ENCODE assay signal across 8 cellular contexts in the genomic region with DNA sequence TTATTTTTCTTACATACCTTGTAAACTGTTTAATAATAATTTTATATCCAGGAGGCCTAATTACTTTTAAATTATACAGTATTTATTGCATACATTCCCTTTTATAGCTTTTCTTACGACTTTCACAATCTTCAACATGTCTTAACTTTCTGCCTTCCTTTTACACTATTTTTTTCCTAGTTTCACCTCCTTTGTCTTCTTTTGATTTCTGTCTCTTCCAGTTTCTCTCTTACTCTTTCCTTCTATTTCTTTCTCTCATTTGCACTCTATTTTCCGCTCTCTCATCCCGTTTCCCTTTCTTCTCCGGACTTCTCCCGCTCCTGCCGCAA. TPM values are rescaled to one million over a fixed set of nuclear protein-coding genes. Genes with fewer than 3 reads are reported as not detected.
DNase-seq lines count a peak whose midpoint lies in the region; ATAC-seq and TF ChIP-seq lines count a peak whose summit lies in the region.

No MANE protein-coding gene starts in this region.

- H3K4me3 Mint-ChIP-seq in activated CD8-positive, alpha-beta T cell treated with anti-CD3 and anti-CD28 coated beads, Interleukin-2, amount 10 ng/mL, durations not matched to agents 7 days and 5 days: peak overlapping the region; percentile 71

- H3K27me3 ChIP-seq in heart right ventricle (no peaks in the 10 kb centered on the region), psoas muscle (ENCODE audit: insufficient read depth in 3 of 3, low read length in 2 of 3) (no peaks in the 10 kb centered on the region)

- H3K9me3 ChIP-seq in heart right ventricle (no peaks in the 10 kb centered on the region), psoas muscle (no peaks in the 10 kb centered on the region)

- H3K27ac ChIP-seq in heart right ventricle (peak overlapping the region in 7 of 10 donors; percentile 57 to 88 (median 65)), psoas muscle (peak overlapping the region; percentile 42)

- peaks cover 0 to 43% (median 6%) of the 10 kb centered on the region in 9 donors for H3K36me3 ChIP-seq in heart right ventricle
- peaks cover 2 to 24% of the 10 kb centered on the region in 2 donors for H3K36me3 ChIP-seq in psoas muscle (ENCODE audit: insufficient read depth in 1 of 2, low read depth in 1 of 2)

- H3K9me3 Mint-ChIP-seq in activated CD8-positive, alpha-beta T cell treated with anti-CD3 and anti-CD28 coated beads, Interleukin-2, amount 10 ng/mL, durations not matched to agents 7 days and 5 days (ENCODE audit: insufficient read depth): no peaks in the 10 kb centered on the region

- peaks cover 4 to 56% (median 26%) of the 10 kb centered on the region in 9 donors for H3K4me1 ChIP-seq in heart right ventricle
- peaks cover 13% of the 10 kb centered on the region for H3K4me1 ChIP-seq in psoas muscle

- peak overlapping the region; percentile 77 for H3K27ac Mint-ChIP-seq in activated CD8-positive, alpha-beta T cell treated with anti-CD3 and anti-CD28 coated beads, Interleukin-2, amount 10 ng/mL, durations not matched to agents 7 days and 5 days

- ATAC-seq in activated CD8-positive, alpha-beta T cell treated with anti-CD3 and anti-CD28 coated beads, Interleukin-2, amount 10 ng/mL, durations not matched to agents 7 days and 5 days: no peak
- ATAC-seq in heart right ventricle: no peak
- no peak for ATAC-seq in psoas muscle
- no peak for ATAC-seq in GM21447 (IDR thresholded peaks at IDR 0.05; ENCODE audit: unreplicated experiment)
- no peak for ATAC-seq in GM21390 (IDR thresholded peaks at IDR 0.05; ENCODE audit: unreplicated experiment)

- CTCF ChIA-PET in activated CD8-positive, alpha-beta T cell treated with anti-CD3 and anti-CD28 coated beads, Interleukin-2, amount 10 ng/mL, durations not matched to agents 7 days and 5 days (lab: Charles Lee): no interaction called here

- WGBS in heart right ventricle, 2 donors: 24 to 31% methylated on average over 6 of the region's 6 CpGs
- WGBS in psoas muscle, 3 donors: 22 to 40% (median 33%) methylated on average over 6 of the region's 6 CpGs

- POLR2A ChIA-PET in activated CD8-positive, alpha-beta T cell treated with anti-CD3 and anti-CD28 coated beads, Interleukin-2, amount 10 ng/mL, durations not matched to agents 7 days and 5 days (lab: Charles Lee): interaction anchor here (1.0 kb wide), 1 partner anchor 16 kb away, joined by 3 read pairs; no protein-coding TSS in a partner anchor

- DNase-seq in activated CD8-positive, alpha-beta T cell treated with anti-CD3 and anti-CD28 coated beads, Interleukin-2, amount 10 ng/mL, durations not matched to agents 7 days and 5 days: no peak
- no peak for DNase-seq in heart right ventricle
- DNase-seq in psoas muscle: no peak
- no peak for DNase-seq in NCI-H2107 (lab: John Stamatoyannopoulos, UW)
- DNase-seq in NCI-H146 treated with DMSO at 0.1 percent for 48 hours (lab: John Stamatoyannopoulos, UW; ENCODE audit: unreplicated experiment): no peak

- peaks cover 34% of the 10 kb centered on the region for H3K4me1 Mint-ChIP-seq in activated CD8-positive, alpha-beta T cell treated with anti-CD3 and anti-CD28 coated beads, Interleukin-2, amount 10 ng/mL, durations not matched to agents 7 days and 5 days (ENCODE audit: low read depth)

- H3K36me3 Mint-ChIP-seq in activated CD8-positive, alpha-beta T cell treated with anti-CD3 and anti-CD28 coated beads, Interleukin-2, amount 10 ng/mL, durations not matched to agents 7 days and 5 days (ENCODE audit: low read depth): peaks cover 56% of the 10 kb centered on the region

- H3K4me3 ChIP-seq in GM08714 (ENCODE audit: low read length): peak overlapping the region; percentile 52; the same call in 1 of the 2 replicates
- peak overlapping the region; percentile 4 to 63 (median 56) for H3K4me3 ChIP-seq in heart right ventricle
- peak overlapping the region; percentile 64 for H3K4me3 ChIP-seq in psoas muscle

- no peaks in the 10 kb centered on the region for H3K27me3 Mint-ChIP-seq in activated CD8-positive, alpha-beta T cell treated with anti-CD3 and anti-CD28 coated beads, Interleukin-2, amount 10 ng/mL, durations not matched to agents 7 days and 5 days (ENCODE audit: low read depth)

- TF ChIP-seq CTCF in heart right ventricle (IDR thresholded peaks at IDR 0.05) (no peak), psoas muscle (IDR thresholded peaks at IDR 0.05) (no peak)

- intact Hi-C loops in heart right ventricle (cut with DNase I) (no loop called here), psoas muscle (cut with DNase I) (no loop called here)

RNA-seq across cellular contexts. Expression of a gene that starts 11.5 kb away (rescaled TPM):
- total RNA-seq in activated CD8-positive, alpha-beta T cell treated with anti-CD3 and anti-CD28 coated beads, Interleukin-2, amount 10 ng/mL, durations not matched to agents 7 days and 5 days: 1 to 10 TPM; 7.1 to 9.7 TPM
- total RNA-seq in heart right ventricle: 1 to 10 TPM; 1.9 to 6.6 (median 2.7) TPM
- polyA plus RNA-seq in heart right ventricle: 1 to 10 TPM; 1.5 to 3.9 TPM
- 1 to 10 TPM; 1.2 to 4.1 (median 2.4) TPM for total RNA-seq in psoas muscle
- polyA plus RNA-seq in psoas muscle: 1 to 10 TPM; 1.8 to 6.1 (median 3.5) TPM

RNA-seq across cellular contexts. Expression of a gene that starts 26.9 kb away (rescaled TPM):
- 10 to 100 TPM; 18.7 to 22.2 TPM for total RNA-seq in activated CD8-positive, alpha-beta T cell treated with anti-CD3 and anti-CD28 coated beads, Interleukin-2, amount 10 ng/mL, durations not matched to agents 7 days and 5 days
- total RNA-seq in heart right ventricle: 1 to 10 TPM; 5.3 to 8.1 (median 7.1) TPM
- polyA plus RNA-seq in heart right ventricle: 1 to 10 TPM; 1.3 to 7.5 TPM
- total RNA-seq in psoas muscle: 1 to 10 TPM; 3.9 to 7.9 (median 5.9) TPM
- 1 to 10 TPM; 1.4 to 7.0 (median 3.9) TPM for polyA plus RNA-seq in psoas muscle

RNA-seq across cellular contexts. Expression of a gene that starts 33.8 kb away (rescaled TPM):
- 10 to 100 TPM; 21.3 to 25.3 TPM for total RNA-seq in activated CD8-positive, alpha-beta T cell treated with anti-CD3 and anti-CD28 coated beads, Interleukin-2, amount 10 ng/mL, durations not matched to agents 7 days and 5 days
- 10 to 100 TPM in 6 of 10 donors, 1 to 10 TPM in 4; 7.6 to 14.4 (median 11.0) TPM for total RNA-seq in heart right ventricle
- polyA plus RNA-seq in heart right ventricle: 1 to 10 TPM; 6.7 to 8.8 TPM
- 10 to 100 TPM; 10.9 to 14.1 (median 12.1) TPM for total RNA-seq in psoas muscle
- polyA plus RNA-seq in psoas muscle: 10 to 100 TPM in 1 of 3 donors, 1 to 10 TPM in 2; 7.1 to 10.5 (median 8.6) TPM

RNA-seq across cellular contexts. Expression of a gene that starts 46.4 kb away (rescaled TPM):
- total RNA-seq in activated CD8-positive, alpha-beta T cell treated with anti-CD3 and anti-CD28 coated beads, Interleukin-2, amount 10 ng/mL, durations not matched to agents 7 days and 5 days: 10 to 100 TPM; 32.0 to 34.6 TPM
- 10 to 100 TPM; 16.0 to 24.8 (median 20.0) TPM for total RNA-seq in heart right ventricle
- 10 to 100 TPM in 1 of 2 donors, 1 to 10 TPM in 1; 4.2 to 39.1 TPM for polyA plus RNA-seq in heart right ventricle
- 10 to 100 TPM; 14.0 to 15.3 (median 14.9) TPM for total RNA-seq in psoas muscle
- polyA plus RNA-seq in psoas muscle: 10 to 100 TPM in 1 of 3 donors, 1 to 10 TPM in 2; 2.5 to 11.2 (median 4.6) TPM

RNA-seq across cellular contexts. Expression of a gene that starts 56.6 kb away (rescaled TPM):
- 10 to 100 TPM; 15.7 to 16.6 TPM for total RNA-seq in activated CD8-positive, alpha-beta T cell treated with anti-CD3 and anti-CD28 coated beads, Interleukin-2, amount 10 ng/mL, durations not matched to agents 7 days and 5 days
- total RNA-seq in heart right ventricle (10 to 100 TPM in 9 of 10 donors, 1 to 10 TPM in 1; 9.5 to 18.0 (median 13.4) TPM), psoas muscle (10 to 100 TPM in 1 of 4 donors, 1 to 10 TPM in 3; 7.7 to 15.5 (median 9.0) TPM)
- polyA plus RNA-seq in heart right ventricle (1 to 10 TPM; 4.1 to 6.5 TPM), psoas muscle (10 to 100 TPM in 1 of 3 donors, 1 to 10 TPM in 2; 3.6 to 12.4 (median 4.4) TPM)
